Comparison of ENCODE assay signal across 8 cellular contexts in genomic region chr10:7872041-7872442, GRCh38. TPM values are rescaled to one million over a fixed set of nuclear protein-coding genes. Genes with fewer than 3 reads are reported as not detected.
DNase-seq lines count a peak whose midpoint lies in the region; ATAC-seq, FAIRE-seq and TF ChIP-seq lines count a peak whose summit lies in the region.

No MANE protein-coding gene starts in this region.

- no peak for FAIRE-seq in D721Med (lab: Jason Lieb, UNC)

- RAD21 ChIA-PET in HCT116 (lab: Charles Lee; ENCODE audit: low non-redundant PET in 1 of 2, low total read pairs in 2 of 2, uncharacterized antibody in 2 of 2, unreplicated experiment in 2 of 2): interaction anchor here (0.6 to 1.0 kb wide), 3 partner anchors 347 to 894 kb away, joined by 3 to 6 read pairs (median 3); no protein-coding TSS in a partner anchor

- CTCF ChIA-PET in HCT116 (lab: Charles Lee): interaction anchor here (0.6 to 1.3 kb wide), 8 partner anchors 10 to 1430 kb away, joined by 3 to 15 read pairs (median 4); no protein-coding TSS in a partner anchor

- H3K4me3 Mint-ChIP-seq in T-helper 2 cell treated with Interferon-gamma antibody and Interleukin-4, amounts not matched to agents 5 μg/mL and 100 μg/mL, for 36 hours: peak overlapping the region; percentile 85

- H3K4me1 ChIP-seq in HCT116 (ENCODE audit: control insufficient read depth in 1 of 2, insufficient read depth in 2 of 2, low read length in 2 of 2) (no peaks in the 10 kb centered on the region), psoas muscle (no peaks in the 10 kb centered on the region)

- H3K36me3 Mint-ChIP-seq in T-helper 2 cell treated with Interferon-gamma antibody and Interleukin-4, amounts not matched to agents 5 μg/mL and 100 μg/mL, for 36 hours (ENCODE audit: low read depth): no peaks in the 10 kb centered on the region

- peaks cover 11% of the 10 kb centered on the region for H3K4me1 Mint-ChIP-seq in T-helper 2 cell treated with Interferon-gamma antibody and Interleukin-4, amounts not matched to agents 5 μg/mL and 100 μg/mL, for 36 hours (ENCODE audit: low read depth)

- H3K9me3 ChIP-seq in HCT116 (ENCODE audit: control insufficient read depth in 1 of 2, insufficient read depth in 1 of 2, low read depth in 1 of 2, low read length in 2 of 2) (no peaks in the 10 kb centered on the region), psoas muscle (no peaks in the 10 kb centered on the region)

- H3K9me2 ChIP-seq in HCT116 (ENCODE audit: insufficient read depth): no peaks in the 10 kb centered on the region

- H3K27me3 Mint-ChIP-seq in T-helper 2 cell treated with Interferon-gamma antibody and Interleukin-4, amounts not matched to agents 5 μg/mL and 100 μg/mL, for 36 hours (ENCODE audit: low read depth): no peaks in the 10 kb centered on the region

- DNase-seq in D721Med (ENCODE audit: insufficient read length, low spot score) (no peak), HCT116 (ENCODE audit: low read depth, low spot score) (peak; percentile 0), fibroblast of peridontal ligament (ENCODE audit: extremely low read depth) (peak; percentile 52), psoas muscle (no peak)
- DNase-seq in T-helper 2 cell treated with Interferon-gamma antibody and Interleukin-4, amounts not matched to agents 5 μg/mL and 100 μg/mL, for 36 hours (ENCODE audit: low spot score): no peak
- no peak for DNase-seq in activated CD4-positive, alpha-beta T cell treated with anti-CD3 and anti-CD28 coated beads for 48 hours

- H3K27me3 ChIP-seq in HCT116 (ENCODE audit: insufficient read depth, low read length) (no peaks in the 10 kb centered on the region), psoas muscle (ENCODE audit: insufficient read depth in 3 of 3, low read length in 2 of 3) (no peaks in the 10 kb centered on the region)

- no peak overlapping the region for H2AFZ ChIP-seq in HCT116 (ENCODE audit: low read depth, low read length, poor library complexity, severe bottlenecking)

- H3K4me2 ChIP-seq in HCT116 (ENCODE audit: low read length): peak overlapping the region; percentile 13; the same call in 1 of the 2 replicates

- H3K4me3 ChIP-seq in HCT116 (replicated peaks in 1 of 2; ENCODE audit: low read depth in 1 of 2, low read length in 2 of 2) (no peak overlapping the region; a peak in 1 of 4 replicates), psoas muscle (peak overlapping the region; percentile 50)

- no peak overlapping the region for H3K27ac Mint-ChIP-seq in T-helper 2 cell treated with Interferon-gamma antibody and Interleukin-4, amounts not matched to agents 5 μg/mL and 100 μg/mL, for 36 hours

- TF ChIP-seq RAD21 in HCT116 (IDR thresholded peaks at IDR 0.05; ENCODE audit: low read depth): peak; percentile 70

- H3K27ac ChIP-seq in HCT116 (ENCODE audit: low read depth, low read length) (no peak overlapping the region), psoas muscle (no peak overlapping the region)

- no TSS peak for BruUV-seq in HCT116 (replicated peaks; lab: Mats Ljungman, UMichigan)

- ATAC-seq in HCT116 (no peak), psoas muscle (peak in 1 of 4 donors; percentile 50), HG02798 (IDR thresholded peaks at IDR 0.05; ENCODE audit: poor library complexity, unreplicated experiment) (no peak), HG02884 (IDR thresholded peaks at IDR 0.05; ENCODE audit: unreplicated experiment) (no peak)

- H3K36me3 ChIP-seq in HCT116 (ENCODE audit: control insufficient read depth in 1 of 2, insufficient read depth in 2 of 2, low read length in 2 of 2) (no peaks in the 10 kb centered on the region), psoas muscle (ENCODE audit: insufficient read depth in 1 of 2, low read depth in 1 of 2) (no peaks in the 10 kb centered on the region)

- TF ChIP-seq POLR2A in HCT116 (IDR thresholded peaks at IDR 0.05; ENCODE audit: borderline replicate concordance, extremely low read depth, insufficient read depth, insufficient read length): no peak

- POLR2A ChIA-PET in HCT116 (lab: Charles Lee): no interaction called here

- H3K9me3 Mint-ChIP-seq in T-helper 2 cell treated with Interferon-gamma antibody and Interleukin-4, amounts not matched to agents 5 μg/mL and 100 μg/mL, for 36 hours: no peaks in the 10 kb centered on the region

- 29 to 33% (median 29%) methylated on average over 5 of the region's 5 CpGs for WGBS in psoas muscle, 3 donors

- TF ChIP-seq CTCF in D721Med (IDR thresholded peaks at IDR 0.05; ENCODE audit: insufficient read depth, missing control alignments) (peak; percentile 70), HCT116 (IDR thresholded peaks at IDR 0.05 in 2 of 3, conservative IDR thresholded peaks at IDR 0.05 in 1 of 3; ENCODE audit: borderline replicate concordance in 1 of 3, insufficient read depth in 1 of 3, low read depth in 2 of 3, low read length in 2 of 3) (peak; percentile 51 to 80 (median 57); a peak in 5 of 6 replicates), psoas muscle (IDR thresholded peaks at IDR 0.05) (peak; percentile 84)

- H4K20me1 ChIP-seq in HCT116 (ENCODE audit: insufficient read depth): no peaks in the 10 kb centered on the region

- no peaks in the 10 kb centered on the region; the same call in none of the 2 replicates for H3K79me2 ChIP-seq in HCT116 (ENCODE audit: insufficient read depth, low read length)

- intact Hi-C loops in HCT116 (cut with micrococcal nuclease): loop anchor here (1.0 to 10.0 kb wide), 4 partner anchors 345 to 1430 kb away; no protein-coding TSS in a partner anchor
- intact Hi-C loops in psoas muscle (cut with DNase I): loop anchor here (5.0 to 10.0 kb wide), 2 partner anchors 1340 to 1433 kb away; no protein-coding TSS in a partner anchor

- H3K9ac ChIP-seq in HCT116 (ENCODE audit: low read length): no peak overlapping the region

TF ChIP-seq in HCT116, 20 proteins besides CTCF, POLR2A, EP300 and RAD21:
- TF ChIP-seq FOSL1 (IDR thresholded peaks at IDR 0.05; ENCODE audit: low read depth) (no peak), SIN3A (IDR thresholded peaks at IDR 0.05; ENCODE audit: low read depth) (no peak), ZFX (IDR thresholded peaks at IDR 0.05) (no peak)
TF ChIP-seq in HCT116: peak in this region for 0.

RNA-seq across cellular contexts. Expression of gene TAF3, which starts 53.7 kb away (rescaled TPM):
- total RNA-seq in HCT116 (2021; ENCODE audit: unreplicated experiment): 8.0 TPM
- polyA plus RNA-seq in HCT116 (2012): 3.1 and 3.3 TPM in 2 replicates
- total RNA-seq in psoas muscle: 10 to 100 TPM; 10.0 to 14.7 (median 13.6) TPM
- 10 to 100 TPM in 1 of 3 donors, 1 to 10 TPM in 2; 4.6 to 21.5 (median 7.3) TPM for polyA plus RNA-seq in psoas muscle

Comparison
In these comparisons a context has a peak if more than half of its experiments do, and no peak if none do; other contexts are left out.
1. DNase-seq: peak in HCT116 (single experiment) and fibroblast of peridontal ligament (single experiment); none in D721Med (single experiment), T-helper 2 cell treated with Interferon-gamma antibody and Interleukin-4, amounts not matched to agents 5 μg/mL and 100 μg/mL, for 36 hours (single experiment), psoas muscle (0 of 2) and activated CD4-positive, alpha-beta T cell treated with anti-CD3 and anti-CD28 coated beads for 48 hours (single experiment).
2. Peak in every context shown above with its lines, with median percentiles within 50 percentile points of each other: CTCF ChIP-seq.